26 cellular contexts compared by ENCODE assay signal in the genomic region with DNA sequence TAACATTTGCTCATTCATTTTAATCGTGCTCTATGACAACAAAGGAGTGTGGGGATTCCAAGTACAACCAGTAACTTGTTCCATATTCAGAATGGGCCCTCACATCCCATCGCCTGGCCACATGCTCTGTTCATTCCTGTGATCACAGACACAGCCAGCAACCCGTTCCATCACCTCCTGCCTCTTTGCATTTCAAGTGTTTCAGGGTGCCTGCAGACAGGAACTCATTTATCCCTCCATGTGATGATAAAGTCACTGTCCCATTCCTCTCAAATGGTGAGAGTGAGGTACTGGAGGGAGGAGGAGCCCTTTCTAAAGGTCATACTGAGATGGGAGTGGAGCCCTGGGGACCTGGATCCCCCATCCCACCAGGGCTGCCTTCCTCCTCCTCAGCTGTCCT.
"Had no signal": no experiment of that assay in that cellular context is flagged by ENCODE, and none has a peak within 500 bp of the region (broad histone marks: within the 10 kb centered on the region; RNA-seq: fewer than 3 reads in every experiment).

No MANE protein-coding gene starts in this region.

- H3K36me3 ChIP-seq: heart right ventricle, lower lobe of right lung, neutrophil, ovary, right atrium auricular region, suprapubic skin, thoracic aorta, tibial artery, upper lobe of right lung had no signal

- H3K9me3 ChIP-seq: heart right ventricle, lower lobe of right lung, mucosa of descending colon, neutrophil, ovary, right atrium auricular region, suprapubic skin, thoracic aorta, tibial artery, upper lobe of right lung had no signal

- H3K4me1 ChIP-seq: heart right ventricle, lower lobe of right lung, right atrium auricular region, suprapubic skin, tibial artery, upper lobe of right lung had no signal

- H3K27ac ChIP-seq: heart right ventricle, hepatocyte, lower lobe of right lung, neutrophil, ovary, skin epidermis, suprapubic skin, thoracic aorta, tibial artery, upper lobe of right lung had no signal

- H3K27me3 ChIP-seq: heart right ventricle, hepatocyte, neutrophil, ovary, right atrium auricular region, suprapubic skin, tibial artery, upper lobe of right lung had no signal

- DNase-seq: heart right ventricle; islet precursor cell; lower lobe of right lung; mammary epithelial cell; midbrain; mucosa of descending colon; naive thymus-derived CD4-positive, alpha-beta T cell; occipital lobe; ovary; stimulated activated CD4-positive, alpha-beta T cell treated with anti-CD3 and anti-CD28 coated beads, Interleukin-12 subunit alpha, Interleukin-12 subunit beta, amount 100 ng/mL, for 4 hours; stimulated activated CD4-positive, alpha-beta T cell treated with anti-CD3 and anti-CD28 coated beads, Interleukin-15, amount 100 ng/mL, for 24 hours; stimulated activated CD4-positive, alpha-beta T cell treated with anti-CD3 and anti-CD28 coated beads, Interleukin-2, amount 100 ng/mL, for 24 hours; stimulated activated CD4-positive, alpha-beta T cell treated with anti-CD3 and anti-CD28 coated beads, Interleukin-4, amount 100 ng/mL, for 1 hour; stimulated activated naive CD4-positive, alpha-beta T cell; tibial artery; trophoblast cell; upper lobe of right lung had no signal

- H3K4me2 ChIP-seq: hepatocyte had no signal

- H3K4me3 ChIP-seq: heart right ventricle, hepatocyte, lower lobe of right lung, mucosa of descending colon, ovary, right atrium auricular region, skin epidermis, suprapubic skin, thoracic aorta, tibial artery, upper lobe of right lung had no signal

- ATAC-seq: heart right ventricle; left lobe of liver; lower lobe of right lung; mucosa of descending colon; naive thymus-derived CD4-positive, alpha-beta T cell; natural killer cell treated with Interleukin-12 subunit alpha and Interleukin-12 subunit beta and Interleukin-15 and Interleukin-18, amount 100 ng/mL, for 72 hours; sciatic nerve; upper lobe of right lung had no signal

- H2AFZ ChIP-seq: hepatocyte had no signal

- H3K79me2 ChIP-seq: hepatocyte had no signal
